Comparison of ENCODE assay signal across 24 cellular contexts in genomic region chr6:7696061-7696460, GRCh38.
"Had no signal": no experiment of that assay in that cellular context is flagged by ENCODE, and none has a peak within 500 bp of the region (broad histone marks: within the 10 kb centered on the region; RNA-seq: fewer than 3 reads in every experiment).

No MANE protein-coding gene starts in this region.

- ATAC-seq: effector memory CD8-positive, alpha-beta T cell; esophagus mucosa; gastrocnemius medialis; heart right ventricle; left cardiac atrium; left lung; left ventricle myocardium superior; lower lobe of right lung; mucosa of descending colon had no signal

- FAIRE-seq: endometrium, islet of Langerhans, keratinocyte had no signal

- H3K36me3 ChIP-seq: colonic mucosa, esophagus squamous epithelium, gastrocnemius medialis, heart right ventricle, left lung, lower lobe of right lung had no signal

- H3K27ac ChIP-seq: colonic mucosa, esophagus squamous epithelium, gastrocnemius medialis, heart right ventricle, left lung, lower lobe of right lung had no signal

- DNase-seq: colonic mucosa; cortex of kidney; effector CD8-positive, alpha-beta T cell; effector memory CD8-positive, alpha-beta T cell; endodermal cell; erythroblast; esophagus squamous epithelium; foreskin fibroblast; foreskin melanocyte; gastrocnemius medialis; glutamatergic neuron; head of caudate nucleus; heart right ventricle; hippocampal formation; left cardiac atrium; left lung; left ventricle myocardium superior; lower lobe of right lung; mesenchymal stem cell; mucosa of descending colon had no signal

- H3K4me1 ChIP-seq: colonic mucosa, gastrocnemius medialis had no signal

- H3K27me3 ChIP-seq: colonic mucosa, esophagus squamous epithelium, gastrocnemius medialis, left lung had no signal

- H3K4me3 ChIP-seq: colonic mucosa, esophagus squamous epithelium, gastrocnemius medialis, heart right ventricle, left lung, lower lobe of right lung, mucosa of descending colon had no signal

- H3K9me3 ChIP-seq: colonic mucosa, esophagus squamous epithelium, gastrocnemius medialis, heart right ventricle, left lung, lower lobe of right lung, mucosa of descending colon had no signal
